ENCODE assay signal across 20 cellular contexts in the genomic region with DNA sequence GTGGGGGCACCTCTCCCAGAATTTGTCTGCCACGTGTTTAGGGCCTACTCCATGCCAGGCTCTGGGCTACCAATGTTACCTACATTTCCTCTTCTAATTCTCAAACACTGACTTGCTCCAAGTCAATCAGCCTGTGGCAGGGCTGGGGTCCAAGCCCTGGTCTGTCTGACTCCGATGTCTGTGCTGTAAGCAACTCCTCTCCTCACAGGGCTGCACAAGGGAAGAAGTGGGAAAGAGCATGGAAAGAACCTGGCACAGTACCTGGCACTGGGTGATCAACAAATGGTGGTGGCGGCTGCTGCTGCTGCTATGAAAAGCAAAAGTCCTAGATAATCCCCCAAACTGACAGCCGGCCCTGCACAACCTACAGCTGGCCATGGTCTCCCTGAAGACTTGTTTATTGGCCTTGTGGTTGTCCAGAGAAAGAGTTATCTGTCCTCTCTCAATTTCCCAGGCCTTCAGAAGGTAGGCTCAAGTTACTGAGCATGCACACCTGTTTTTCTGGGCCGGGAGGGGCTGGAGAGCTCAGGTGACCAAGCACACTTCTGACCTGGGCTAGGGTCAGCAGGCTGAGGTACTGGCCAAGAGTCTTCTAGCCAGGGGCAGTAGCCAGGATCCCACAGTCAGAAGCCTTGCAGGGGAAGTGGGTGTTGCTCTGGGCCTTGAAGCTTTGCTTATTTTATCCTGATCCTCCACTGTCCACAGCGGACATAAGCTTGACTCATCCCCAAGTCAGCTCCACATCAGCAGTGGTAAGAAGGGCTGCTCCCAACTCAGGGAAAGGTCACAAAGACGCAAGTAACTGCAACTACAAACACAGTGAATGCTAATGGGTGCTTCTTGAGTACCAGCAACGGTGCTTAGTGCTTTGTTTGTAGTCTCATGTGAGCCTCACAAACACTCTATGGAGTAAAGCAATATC. TPM values are rescaled to one million over a fixed set of nuclear protein-coding genes. Genes with fewer than 3 reads are reported as not detected.
DNase-seq lines count a peak whose midpoint lies in the region; ATAC-seq, FAIRE-seq and TF ChIP-seq lines count a peak whose summit lies in the region.
"Had no signal": no experiment of that assay in that cellular context is flagged by ENCODE, and none has a peak within 500 bp of the region (broad histone marks: within the 10 kb centered on the region; RNA-seq: fewer than 3 reads in every experiment).

No MANE protein-coding gene starts in this region.

- no peak overlapping the region for H3K9ac ChIP-seq in H1 (replicated peaks in 1 of 4; ENCODE audit: extremely low read depth in 1 of 4, low read depth in 3 of 4, low read length in 3 of 4)

- no peak for FAIRE-seq in H1 (lab: Jason Lieb, UNC)
- FAIRE-seq: GM19239, keratinocyte, pancreas, TTC549 had no signal

- no peaks in the 10 kb centered on the region for H3K9me3 ChIP-seq in AG04450 (ENCODE audit: control insufficient read depth, insufficient read depth, low read length)
- H3K9me3 ChIP-seq in H1 (ENCODE audit: insufficient read depth in 2 of 2, low read depth in 1 of 2, low read length in 1 of 2): no peaks in the 10 kb centered on the region
- H3K9me3 ChIP-seq in mucosa of descending colon: no peaks in the 10 kb centered on the region
- no peaks in the 10 kb centered on the region for H3K9me3 ChIP-seq in heart left ventricle
- H3K9me3 ChIP-seq: pancreas had no signal

- 82% methylated on average over 8 of the region's 8 CpGs; no CpG with 5 or more reads in 1 of the 2 experiments for WGBS in H1 (ENCODE audit: extremely low coverage in 1 of 2, insufficient coverage in 1 of 2, insufficient read length in 1 of 2, insufficient replicate concordance in 2 of 2, low coverage in 1 of 2, low lambda C conversion rate in 2 of 2, missing lambda C conversion rate in 1 of 2), 2 experiments
- WGBS in heart left ventricle, 4 donors: 79 to 83% (median 80%) methylated on average over 8 of the region's 8 CpGs

- no peaks in the 10 kb centered on the region for H3K36me3 Mint-ChIP-seq in chondrocyte (ENCODE audit: low read depth)
- H3K36me3 Mint-ChIP-seq: activated naive CD8-positive, alpha-beta T cell treated with anti-CD3 and anti-CD28 coated beads, Interleukin-2, amount 10 ng/mL, durations not matched to agents 7 days and 5 days; type B pancreatic cell had no signal

- H3K27me3 Mint-ChIP-seq in chondrocyte (ENCODE audit: low read depth): no peaks in the 10 kb centered on the region
- H3K27me3 Mint-ChIP-seq: activated T-cell treated with anti-CD3 and anti-CD28 coated beads, Interleukin-2, amount 50 U/mL, for 24 hours had no signal

- H3K9me3 Mint-ChIP-seq in chondrocyte (ENCODE audit: low read depth): no peaks in the 10 kb centered on the region
- H3K9me3 Mint-ChIP-seq: activated naive CD8-positive, alpha-beta T cell treated with anti-CD3 and anti-CD28 coated beads, Interleukin-2, amount 10 ng/mL, durations not matched to agents 7 days and 5 days; activated T-cell treated with anti-CD3 and anti-CD28 coated beads, Interleukin-2, amount 50 U/mL, for 24 hours; type B pancreatic cell had no signal

- no peak for TF ChIP-seq EP300 in H1 (IDR thresholded peaks at IDR 0.05; ENCODE audit: borderline replicate concordance in 1 of 2, low read depth in 2 of 2, low read length in 2 of 2)

- H4K91ac ChIP-seq in H1 (replicated peaks; ENCODE audit: insufficient read length, low read length): no peak overlapping the region

- TF ChIP-seq RAD21 in H1 (IDR thresholded peaks at IDR 0.05 in 1 of 2, conservative IDR thresholded peaks at IDR 0.05 in 1 of 2; ENCODE audit: low read depth in 2 of 2, low read length in 2 of 2): no peak

- TF ChIP-seq CTCF in AG04450 (IDR thresholded peaks at IDR 0.05; ENCODE audit: low read depth, low read length): no peak
- TF ChIP-seq CTCF in H1 (IDR thresholded peaks at IDR 0.05; ENCODE audit: control extremely low read depth in 1 of 3, insufficient read depth in 1 of 3, low read depth in 1 of 3, low read length in 3 of 3): no peak
- TF ChIP-seq CTCF in mucosa of descending colon (IDR thresholded peaks at IDR 0.05): no peak
- TF ChIP-seq CTCF in chondrocyte (IDR thresholded peaks at IDR 0.05): no peak
- TF ChIP-seq CTCF in heart left ventricle (IDR thresholded peaks at IDR 0.05): no peak

- peak; percentile 81 for DNase-seq in AG04450 (ENCODE audit: low read depth, low spot score)
- DNase-seq in LHCN-M2 (ENCODE audit: low read depth): peak; percentile 38
- no peak for DNase-seq in H1 (ENCODE audit: low read depth in 1 of 2, low spot score in 2 of 2)
- DNase-seq in mucosa of descending colon: no peak
- no peak for DNase-seq in SHP77 (lab: John Stamatoyannopoulos, UW)
- DNase-seq in stimulated activated CD8-positive, alpha-beta memory T cell treated with anti-CD3 and anti-CD28 coated beads, Interleukin-4, amount 100 ng/mL, for 48 hours: no peak
- no peak for DNase-seq in chondrocyte (ENCODE audit: low spot score)
- DNase-seq in heart left ventricle: no peak
- DNase-seq: activated naive CD8-positive, alpha-beta T cell treated with anti-CD3 and anti-CD28 coated beads, Interleukin-2, amount 10 ng/mL, durations not matched to agents 7 days and 5 days; activated T-cell treated with anti-CD3 and anti-CD28 coated beads, Interleukin-2, amount 50 U/mL, for 24 hours; AML-193; NCI-H1694; NCI-H446 treated with DMSO at 0.1 percent for 48 hours; pancreas; stimulated activated naive CD4-positive, alpha-beta T cell had no signal

- H3K4me3 ChIP-seq in AG04450 (ENCODE audit: low read depth, low read length) (no peak overlapping the region), H1 (ENCODE audit: extremely low read depth in 1 of 4, insufficient read depth in 2 of 4, low read depth in 3 of 4, low read length in 4 of 4) (no peak overlapping the region), mucosa of descending colon (no peak overlapping the region), heart left ventricle (no peak overlapping the region)
- H3K4me3 ChIP-seq: pancreas, smooth muscle cell had no signal

- peak overlapping the region; percentile 84 for H3K27ac ChIP-seq in AG04450 (ENCODE audit: low read depth, low read length)
- no peak overlapping the region for H3K27ac ChIP-seq in H1 (ENCODE audit: low read depth, low read length)
- no peak overlapping the region for H3K27ac ChIP-seq in heart left ventricle
- H3K27ac ChIP-seq: pancreas had no signal

- no peak overlapping the region for H2AK5ac ChIP-seq in H1 (ENCODE audit: low read depth, low read length)

- no peak overlapping the region for H3K4ac ChIP-seq in H1 (replicated peaks; ENCODE audit: insufficient read length, low read depth, low read length)

- CTCF ChIA-PET in AG04450 (lab: Charles Lee): interaction anchor here (1.9 to 2.1 kb wide), 2 partner anchors 69 to 85 kb away, joined by 8 to 9 read pairs; no protein-coding TSS in a partner anchor
- CTCF ChIA-PET in H1 (lab: Charles Lee; ENCODE audit: partially characterized antibody): interaction anchor here (0.8 to 6.9 kb wide), 7 partner anchors 8 to 90 kb away, joined by 3 to 57 read pairs (median 4); no protein-coding TSS in a partner anchor

- H2BK15ac ChIP-seq in H1 (ENCODE audit: low read length): no peak overlapping the region

- H2BK5ac ChIP-seq in H1 (ENCODE audit: low read depth, low read length): no peak overlapping the region

- TF ChIP-seq POLR2A in H1 (IDR thresholded peaks at IDR 0.05; ENCODE audit: control extremely low read depth in 1 of 2, low read depth in 2 of 2, low read length in 2 of 2) (no peak), heart left ventricle (IDR thresholded peaks at IDR 0.05) (no peak)

- no peaks in the 10 kb centered on the region for H3K79me1 ChIP-seq in H1 (ENCODE audit: low read depth, low read length)

- POLR2A ChIA-PET in AG04450 (lab: Yijun Ruan, JAX): no interaction called here
- POLR2A ChIA-PET in H1 (lab: Charles Lee; ENCODE audit: partially characterized antibody): interaction anchor here (1.6 kb wide), 1 partner anchor 12 kb away, joined by 3 read pairs; no protein-coding TSS in a partner anchor

- ATAC-seq in mucosa of descending colon: peak; percentile 26
- no peak for ATAC-seq in heart left ventricle
- ATAC-seq: pancreas had no signal

- no peak overlapping the region for H3K14ac ChIP-seq in H1 (ENCODE audit: insufficient read length)

- H3K27me3 ChIP-seq in AG04450 (ENCODE audit: control insufficient read depth, insufficient read depth, low read length): no peaks in the 10 kb centered on the region
- peaks cover 0 to 3% (median 0%) of the 10 kb centered on the region in 4 experiments; a peak in 1 of 7 replicates for H3K27me3 ChIP-seq in H1 (replicated peaks in 1 of 4; ENCODE audit: control insufficient read depth in 3 of 4, extremely low read depth in 1 of 4, insufficient read depth in 3 of 4, low read length in 3 of 4)
- H3K27me3 ChIP-seq in heart left ventricle: no peaks in the 10 kb centered on the region
- H3K27me3 ChIP-seq: pancreas had no signal

- H3K36me3 ChIP-seq in H1 (ENCODE audit: control insufficient read depth in 2 of 4, insufficient read depth in 4 of 4, low read length in 3 of 4) (no peaks in the 10 kb centered on the region), mucosa of descending colon (ENCODE audit: low read depth) (no peaks in the 10 kb centered on the region), heart left ventricle (no peaks in the 10 kb centered on the region)
- H3K36me3 ChIP-seq: pancreas had no signal

- H3K18ac ChIP-seq in H1 (ENCODE audit: extremely low read depth, low read length): no peak overlapping the region

- H4K5ac ChIP-seq in H1 (ENCODE audit: insufficient read length, low read depth, low read length): no peak overlapping the region

- no peak overlapping the region for H3K4me3 Mint-ChIP-seq in chondrocyte (ENCODE audit: unreplicated experiment)
- H3K4me3 Mint-ChIP-seq: activated naive CD8-positive, alpha-beta T cell treated with anti-CD3 and anti-CD28 coated beads, Interleukin-2, amount 10 ng/mL, durations not matched to agents 7 days and 5 days; activated T-cell treated with anti-CD3 and anti-CD28 coated beads, Interleukin-2, amount 50 U/mL, for 24 hours; type B pancreatic cell had no signal

- no peak overlapping the region for H2BK20ac ChIP-seq in H1 (ENCODE audit: low read length)

- H3K4me2 ChIP-seq in H1 (ENCODE audit: insufficient read depth in 1 of 2, low read depth in 2 of 2, low read length in 2 of 2): no peak overlapping the region
- H3K4me2 ChIP-seq: smooth muscle cell had no signal

- H2AFZ ChIP-seq in H1 (ENCODE audit: low read length): no peak overlapping the region

- H4K8ac ChIP-seq in H1 (ENCODE audit: extremely low read depth, insufficient read depth, low read length): peak overlapping the region; percentile 82; the same call in 1 of the 2 replicates

- H4K20me1 ChIP-seq in H1 (replicated peaks in 1 of 2; ENCODE audit: control insufficient read depth in 1 of 2, insufficient read depth in 2 of 2, low read length in 2 of 2): no peaks in the 10 kb centered on the region

- H3K23ac ChIP-seq in H1 (ENCODE audit: insufficient read length): no peak overlapping the region

- intact Hi-C loops in mucosa of descending colon (cut with DNase I, micrococcal nuclease): no loop called here
- intact Hi-C loops in heart left ventricle (cut with DNase I): no loop called here

- H2BK120ac ChIP-seq in H1 (replicated peaks; ENCODE audit: low read depth, low read length): no peak overlapping the region

- H3K79me2 ChIP-seq in H1 (ENCODE audit: control insufficient read depth in 1 of 2, insufficient read depth in 2 of 2, low read length in 2 of 2): no peaks in the 10 kb centered on the region

- H2BK12ac ChIP-seq in H1 (ENCODE audit: low read depth, low read length): no peak overlapping the region

- peaks cover 5% of the 10 kb centered on the region for H3K4me1 Mint-ChIP-seq in chondrocyte (ENCODE audit: low read depth)
- H3K4me1 Mint-ChIP-seq: activated naive CD8-positive, alpha-beta T cell treated with anti-CD3 and anti-CD28 coated beads, Interleukin-2, amount 10 ng/mL, durations not matched to agents 7 days and 5 days had no signal

- no peaks in the 10 kb centered on the region for H3K23me2 ChIP-seq in H1 (ENCODE audit: low read depth, low read length)

- H3K4me1 ChIP-seq in H1 (replicated peaks in 1 of 4; ENCODE audit: control insufficient read depth in 3 of 4, insufficient read depth in 4 of 4, low read length in 3 of 4): no peaks in the 10 kb centered on the region
- H3K4me1 ChIP-seq in mucosa of descending colon (ENCODE audit: low read depth): no peaks in the 10 kb centered on the region
- H3K4me1 ChIP-seq in heart left ventricle: peaks cover 0 to 11% (median 0%) of the 10 kb centered on the region in 12 donors
- H3K4me1 ChIP-seq: pancreas had no signal

- H3K56ac ChIP-seq in H1 (replicated peaks; ENCODE audit: insufficient read length, low read depth, low read length): no peak overlapping the region

- H3K27ac Mint-ChIP-seq in chondrocyte (ENCODE audit: unreplicated experiment): no peak overlapping the region
- H3K27ac Mint-ChIP-seq: activated naive CD8-positive, alpha-beta T cell treated with anti-CD3 and anti-CD28 coated beads, Interleukin-2, amount 10 ng/mL, durations not matched to agents 7 days and 5 days; activated T-cell treated with anti-CD3 and anti-CD28 coated beads, Interleukin-2, amount 50 U/mL, for 24 hours; type B pancreatic cell had no signal

RNA-seq across cellular contexts. Expression of gene KY, which starts 35.3 kb away (rescaled TPM):
- polyA plus RNA-seq in AG04450 (2011; rRNA removed): 0.04 and 0.09 TPM in 2 replicates
- not detected in 2 replicates for polyA minus RNA-seq in AG04450 (2011; rRNA and poly(A)+ RNA removed)
- total RNA-seq in LHCN-M2 (2014; rRNA removed): not detected in 2 replicates
- polyA plus RNA-seq in LHCN-M2 (2012): not detected
- total RNA-seq in H1 (2021; fragmentation: NEBNext Ultra II Directional; extraction: Animal tissue kit (Norgen Biotek cat#: 25700)): not detected in 2 replicates
- polyA plus RNA-seq in H1 (2011; rRNA removed): not detected in 2 replicates
- polyA plus RNA-seq in H1 (2011; cell fraction: cytosol; rRNA removed): not detected
- not detected for polyA plus RNA-seq in H1 (2011; cell fraction: nucleus; rRNA removed)
- not detected in 4 replicates for polyA plus RNA-seq in H1 (2012, experiment 1 of 2)
- not detected for polyA plus RNA-seq in H1 (2012, experiment 2 of 2)
- polyA plus RNA-seq in H1 (2013, experiment 1 of 2): not detected
- not detected for polyA plus RNA-seq in H1 (2013, experiment 2 of 2)
- not detected in 2 replicates for polyA minus RNA-seq in H1 (2011; rRNA and poly(A)+ RNA removed)
- polyA minus RNA-seq in H1 (2011; cell fraction: cytosol; rRNA and poly(A)+ RNA removed): not detected
- not detected for polyA minus RNA-seq in H1 (2011; cell fraction: nucleus; rRNA and poly(A)+ RNA removed)
- total RNA-seq in mucosa of descending colon: 1 to 10 TPM in 1 of 3 donors, under 1 TPM in 2; 0.14 to 3.7 (median 0.14) TPM
- 0.12 to 0.18 TPM in 2 of 3 replicates, not detected in the other for total RNA-seq in chondrocyte
- 10 to 100 TPM in 3 of 9 donors, 1 to 10 TPM in 6; 5.7 to 22.5 (median 8.7) TPM for total RNA-seq in heart left ventricle
- 1 to 10 TPM; 1.4 to 2.6 TPM for polyA plus RNA-seq in heart left ventricle
- total RNA-seq: activated naive CD8-positive, alpha-beta T cell treated with anti-CD3 and anti-CD28 coated beads, Interleukin-2, amount 10 ng/mL, durations not matched to agents 7 days and 5 days had no signal
- polyA plus RNA-seq: keratinocyte had no signal

Comparison
In these comparisons a context has a peak if more than half of its experiments do, and no peak if none do; other contexts are left out.
1. DNase-seq: peak in AG04450 (single experiment) and LHCN-M2 (single experiment); none in H1 (0 of 2), mucosa of descending colon (0 of 3), SHP77 (0 of 2), stimulated activated CD8-positive, alpha-beta memory T cell treated with anti-CD3 and anti-CD28 coated beads, Interleukin-4, amount 100 ng/mL, for 48 hours (single experiment), chondrocyte (single experiment) and heart left ventricle (0 of 5).